In genomic region chr2:27095427-27095744, GRCh38 we compare ENCODE assay signal across 1 cellular context.
TF ChIP-seq lines count a peak whose summit lies in the region.

No MANE protein-coding gene starts in this region.

TF ChIP-seq in H1, 55 proteins besides CTCF, POLR2A, EP300 and RAD21:
- TF ChIP-seq E2F6 (IDR thresholded peaks at IDR 0.05) (no peak), SIN3A (conservative IDR thresholded peaks at IDR 0.05 in 1 of 2, IDR thresholded peaks at IDR 0.05 in 1 of 2; ENCODE audit: low read depth in 1 of 2, low read length in 2 of 2) (no peak), TEAD4 (IDR thresholded peaks at IDR 0.05; ENCODE audit: low read depth, low read length) (no peak), HDAC2 (IDR thresholded peaks at IDR 0.05; ENCODE audit: borderline replicate concordance in 1 of 2, low read depth in 2 of 2, low read length in 2 of 2) (no peak), RFX5 (IDR thresholded peaks at IDR 0.05; ENCODE audit: borderline replicate concordance, low read depth, low read length) (no peak)
TF ChIP-seq in H1: peak in this region for 0.
